In the genomic region with DNA sequence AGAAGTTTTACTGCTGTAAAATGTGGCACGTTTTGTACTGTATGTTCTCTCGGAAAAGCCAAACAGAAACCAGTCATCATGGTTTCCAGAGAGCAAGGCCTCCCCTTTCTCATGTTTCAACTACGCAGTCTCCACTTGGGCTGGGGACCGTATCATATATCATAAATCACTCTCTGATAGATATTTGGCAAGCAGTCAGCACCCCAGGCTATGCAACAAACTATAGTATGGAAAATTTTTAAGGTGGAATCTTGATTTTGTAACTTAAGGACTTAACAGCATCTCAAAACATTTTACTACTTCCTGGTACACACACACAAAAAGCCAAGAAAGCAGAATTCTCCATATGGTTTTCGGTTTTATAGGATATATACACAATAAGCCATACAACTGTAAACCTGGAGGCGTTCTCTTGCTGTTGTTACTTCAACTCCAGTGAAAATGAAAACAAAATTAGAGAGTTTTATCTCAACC, we compare ENCODE assay signal across 10 cellular contexts.
A peak's percentile ranks its signal among the peaks of the same experiment; 100 is the strongest.
DNase-seq lines count a peak whose midpoint lies in the region; ATAC-seq, FAIRE-seq and TF ChIP-seq lines count a peak whose summit lies in the region.
"Had no signal": no experiment of that assay in that cellular context is flagged by ENCODE, and none has a peak within 500 bp of the region (broad histone marks: within the 10 kb centered on the region; RNA-seq: fewer than 3 reads in every experiment).

No MANE protein-coding gene starts in this region.

- no peaks in the 10 kb centered on the region for H3K4me1 ChIP-seq in adrenal gland (replicated peaks in 1 of 2)
- peaks cover 13 to 38% of the 10 kb centered on the region in 2 donors for H3K4me1 ChIP-seq in kidney (ENCODE audit: control insufficient read depth in 1 of 2, insufficient read depth in 1 of 2, low read depth in 1 of 2, low read length in 2 of 2)
- peaks cover 11 to 44% (median 20%) of the 10 kb centered on the region in 4 donors for H3K4me1 ChIP-seq in transverse colon

- in situ Hi-C loops in transverse colon (cut with MboI; ENCODE audit: low pct_ligation_motif_present in 1 of 4, low pct_unique_long_range_greater_than_20kb in 1 of 4, low sequenced_read_pairs in 3 of 4) = no loop called here

- DNase-seq in NCI-H1105 (lab: John Stamatoyannopoulos, UW) = peak; percentile 86
- DNase-seq in adrenal gland = peak in 4 of 7 donors; percentile 13 to 57 (median 32)
- no peak for DNase-seq in kidney
- no peak for DNase-seq in transverse colon
- no peak for DNase-seq in Ammon's horn (ENCODE audit: low spot score)
- DNase-seq in caudate nucleus (lab: John Stamatoyannopoulos, UW) = no peak
- DNase-seq: activated naive CD4-positive, alpha-beta T cell treated with anti-CD3 and anti-CD28 coated beads for 36 hours; MG63; naive B cell had no signal

- intact Hi-C loops in adrenal gland (cut with DNase I) = no loop called here
- intact Hi-C loops in kidney (cut with DNase I) = no loop called here
- intact Hi-C loops in transverse colon (cut with DNase I; ENCODE audit: low total_unique reads) = no loop called here

- no peak for FAIRE-seq in kidney (lab: Jason Lieb, UNC)

- 32 to 46% (median 41%) methylated on average over 6 of the region's 6 CpGs for WGBS in adrenal gland, 4 donors
- WGBS in transverse colon (ENCODE audit: low coverage in 1 of 2), 2 donors = 16 to 31% methylated on average over 6 of the region's 6 CpGs

- H3K36me3 ChIP-seq in adrenal gland (replicated peaks in 1 of 2) = no peaks in the 10 kb centered on the region
- H3K36me3 ChIP-seq in kidney (ENCODE audit: control insufficient read depth in 1 of 2, insufficient read depth in 2 of 2, low read length in 2 of 2) = no peaks in the 10 kb centered on the region
- H3K36me3 ChIP-seq in transverse colon = no peaks in the 10 kb centered on the region
- H3K36me3 ChIP-seq: MG63 had no signal

- TF ChIP-seq EP300 in transverse colon (IDR thresholded peaks at IDR 0.05; ENCODE audit: low read depth) = no peak

- H3K27me3 ChIP-seq in adrenal gland (no peaks in the 10 kb centered on the region), transverse colon (no peaks in the 10 kb centered on the region)

- H3K4me3 ChIP-seq in adrenal gland (peak overlapping the region in 1 of 4 donors; percentile 44), kidney (ENCODE audit: low read length in 2 of 2) (peak overlapping the region; percentile 3 to 35), transverse colon (peak overlapping the region in 1 of 4 donors; percentile 0)
- H3K4me3 ChIP-seq: MG63 had no signal

- H3K9ac ChIP-seq in kidney (ENCODE audit: low read length in 2 of 2) = peak overlapping the region in 1 of 2 donors; percentile 3

- H3K9me3 ChIP-seq in adrenal gland (replicated peaks in 1 of 3) = no peaks in the 10 kb centered on the region
- H3K9me3 ChIP-seq in kidney (ENCODE audit: control insufficient read depth in 1 of 2, low read length in 2 of 2) = no peaks in the 10 kb centered on the region
- no peaks in the 10 kb centered on the region for H3K9me3 ChIP-seq in transverse colon
- H3K9me3 ChIP-seq: MG63 had no signal

- ATAC-seq in HG03108 (IDR thresholded peaks at IDR 0.05; ENCODE audit: unreplicated experiment) = no peak

- TF ChIP-seq CTCF in adrenal gland (IDR thresholded peaks at IDR 0.05) (no peak), kidney (IDR thresholded peaks at IDR 0.05; ENCODE audit: borderline replicate concordance, extremely low read depth, insufficient read depth) (no peak), transverse colon (IDR thresholded peaks at IDR 0.05) (no peak)

- TF ChIP-seq POLR2A in adrenal gland (IDR thresholded peaks at IDR 0.05) = no peak
- TF ChIP-seq POLR2A in transverse colon (IDR thresholded peaks at IDR 0.05) = no peak

- H3K27ac ChIP-seq in adrenal gland (peak overlapping the region in 3 of 5 donors; percentile 14 to 76 (median 52)), kidney (ENCODE audit: low read depth in 2 of 2, low read length in 2 of 2) (peak overlapping the region; percentile 36 to 56), transverse colon (peak overlapping the region; percentile 68 to 73 (median 73)), caudate nucleus (ENCODE audit: low read depth, low read length) (no peak overlapping the region)

Comparison
In these comparisons a context has a peak if more than half of its experiments do, and no peak if none do; other contexts are left out.
1. DNase-seq: peak in NCI-H1105 (single experiment) and adrenal gland (4 of 7); none in kidney (single experiment), transverse colon (single experiment), Ammon's horn (single experiment) and caudate nucleus (0 of 61).